12 cellular contexts compared by ENCODE assay signal in the genomic region with DNA sequence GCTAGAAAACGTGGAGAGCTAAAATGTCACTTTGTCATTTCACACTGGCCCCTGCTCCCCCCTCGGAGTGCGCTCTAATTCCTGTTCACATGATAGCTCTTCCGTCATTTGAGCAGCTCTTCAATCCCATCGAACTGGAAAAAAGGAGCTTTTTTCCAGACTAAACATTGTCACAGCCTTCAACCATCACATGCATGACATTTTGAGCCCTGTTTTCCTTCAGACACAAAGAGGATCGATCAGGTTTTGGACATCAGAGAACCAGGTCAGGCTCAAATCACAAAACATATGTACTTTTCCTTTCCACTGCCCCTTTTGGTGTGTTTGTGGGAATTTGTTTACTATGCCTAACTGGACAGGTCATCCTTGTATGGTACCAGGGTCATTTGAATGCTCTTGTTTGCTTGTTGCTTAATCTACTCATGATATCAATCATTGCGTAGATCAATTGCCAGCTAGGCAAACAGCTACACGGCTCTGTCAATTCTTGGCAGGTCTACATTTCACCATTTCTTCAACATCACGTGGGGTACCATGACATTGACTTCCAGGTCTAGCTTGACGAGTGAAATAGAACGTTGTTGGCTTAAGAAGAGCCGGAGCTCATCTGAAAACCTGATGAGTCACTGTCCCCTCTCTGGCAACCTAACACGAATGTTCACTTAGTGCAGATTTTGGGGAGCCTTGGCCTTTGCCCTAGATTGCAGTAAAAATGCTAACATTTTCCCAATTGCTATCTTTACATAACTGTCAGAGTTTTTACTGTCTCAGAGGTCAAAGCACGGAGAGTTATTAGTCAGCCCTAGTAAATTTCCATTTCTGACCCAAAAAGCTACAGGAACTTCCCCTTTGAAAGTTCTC.
DNase-seq lines count a peak whose midpoint lies in the region; ATAC-seq and TF ChIP-seq lines count a peak whose summit lies in the region.
"Had no signal": no experiment of that assay in that cellular context is flagged by ENCODE, and none has a peak within 500 bp of the region (broad histone marks: within the 10 kb centered on the region; RNA-seq: fewer than 3 reads in every experiment).

No MANE protein-coding gene starts in this region.

- H3K27ac ChIP-seq in ovary = no peak overlapping the region

- no peak overlapping the region for H3K4me3 ChIP-seq in ovary
- H3K4me3 ChIP-seq: breast epithelium, MG63, skin epidermis had no signal

- no peak for TF ChIP-seq EP300 in ovary (IDR thresholded peaks at IDR 0.05)

- intact Hi-C loops in ovary (cut with DNase I) = no loop called here

- TF ChIP-seq POLR2A in ovary (IDR thresholded peaks at IDR 0.05) = no peak

- peak; percentile 53 for ATAC-seq in GM18499 (IDR thresholded peaks at IDR 0.05; ENCODE audit: insufficient read depth, unreplicated experiment)
- peak; percentile 48 for ATAC-seq in HG02623 (IDR thresholded peaks at IDR 0.05; ENCODE audit: unreplicated experiment)
- ATAC-seq in HG02840 (IDR thresholded peaks at IDR 0.05; ENCODE audit: low FRiP score, unreplicated experiment) = no peak
- ATAC-seq: left colon had no signal

- no peak for TF ChIP-seq CTCF in ovary (IDR thresholded peaks at IDR 0.05)

- 46 to 47% (median 47%) methylated on average over 14 of the region's 14 CpGs for WGBS in ovary, 3 donors

- H3K9me3 ChIP-seq in ovary = no peaks in the 10 kb centered on the region
- H3K9me3 ChIP-seq: breast epithelium, MG63 had no signal

- DNase-seq in SIG-M5 treated with dmso at 0.1 percent for 504 hours (lab: John Stamatoyannopoulos, UW; ENCODE audit: unreplicated experiment) = peak; percentile 91
- peak in 3 of 5 donors; percentile 33 to 53 (median 33) for DNase-seq in ovary
- no peak for DNase-seq in EL
- no peak for DNase-seq in anterior cingulate cortex (lab: John Stamatoyannopoulos, UW)
- DNase-seq: left colon; MG63; stimulated activated naive CD4-positive, alpha-beta T cell had no signal

- H3K27me3 ChIP-seq in ovary = no peaks in the 10 kb centered on the region
- H3K27me3 ChIP-seq: breast epithelium, MG63 had no signal

- H3K36me3 ChIP-seq in ovary = no peaks in the 10 kb centered on the region
- H3K36me3 ChIP-seq: breast epithelium, MG63 had no signal

- peaks cover 4% of the 10 kb centered on the region for H3K4me1 ChIP-seq in ovary (ENCODE audit: insufficient read depth)
- H3K4me1 ChIP-seq: breast epithelium had no signal

Comparison
In these comparisons a context has a peak if more than half of its experiments do, and no peak if none do; other contexts are left out.
1. DNase-seq: peak in SIG-M5 treated with dmso at 0.1 percent for 504 hours (single experiment) and ovary (3 of 5); none in EL (single experiment) and anterior cingulate cortex (0 of 58).